Comparison of ENCODE assay signal across 8 cellular contexts in the genomic region with DNA sequence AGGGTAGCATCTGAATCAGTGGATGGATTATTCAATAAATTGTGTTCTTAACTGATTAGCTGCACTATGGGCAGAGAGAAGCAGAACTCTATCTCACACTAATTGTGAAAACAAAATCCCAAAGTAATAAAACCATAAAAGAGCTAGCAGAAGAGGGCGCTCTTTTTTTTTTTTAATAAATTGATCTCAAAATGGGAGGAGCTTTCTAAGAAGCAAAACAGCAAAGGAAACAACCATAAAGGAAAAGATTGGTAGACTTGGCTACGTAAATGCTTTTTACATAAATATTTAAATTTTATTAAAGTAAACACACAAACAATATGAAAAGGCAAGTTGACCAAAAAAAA. TPM values are rescaled to one million over a fixed set of nuclear protein-coding genes. Genes with fewer than 3 reads are reported as not detected.
DNase-seq lines count a peak whose midpoint lies in the region; ATAC-seq and TF ChIP-seq lines count a peak whose summit lies in the region.

No MANE protein-coding gene starts in this region.

- no CpG with 5 or more reads among the region's 2 CpGs for WGBS in mesenchymal stem cell

- peaks cover 0 to 39% of the 10 kb centered on the region in 2 donors for H3K4me1 ChIP-seq in right atrium auricular region
- peaks cover 3 to 32% of the 10 kb centered on the region in 2 donors for H3K4me1 ChIP-seq in ascending aorta
- H3K4me1 ChIP-seq in mesenchymal stem cell (ENCODE audit: control insufficient read depth, insufficient read depth, low read depth, low read length), result no peaks in the 10 kb centered on the region

- H2BK120ac ChIP-seq in mesenchymal stem cell (ENCODE audit: low read depth, low read length), result no peak overlapping the region

- no peak overlapping the region for H4K91ac ChIP-seq in mesenchymal stem cell (ENCODE audit: low read length)

- no peak overlapping the region for H3K14ac ChIP-seq in mesenchymal stem cell (ENCODE audit: low read length in 2 of 2)

- H3K4me2 ChIP-seq in mesenchymal stem cell (ENCODE audit: low read length, poor library complexity, severe bottlenecking), result no peak overlapping the region

- H3K27me3 ChIP-seq in right atrium auricular region, result no peaks in the 10 kb centered on the region
- H3K27me3 ChIP-seq in ascending aorta, result no peaks in the 10 kb centered on the region
- no peaks in the 10 kb centered on the region for H3K27me3 ChIP-seq in mesenchymal stem cell (ENCODE audit: control insufficient read depth in 1 of 2, insufficient read depth in 1 of 2, low read length in 2 of 2)

- H2AFZ ChIP-seq in mesenchymal stem cell (ENCODE audit: low read depth, low read length), result no peak overlapping the region

- peak overlapping the region; percentile 88 for H3K9ac ChIP-seq in mesenchymal stem cell (ENCODE audit: low read length)

- H3K9me3 ChIP-seq in right atrium auricular region, result no peaks in the 10 kb centered on the region
- no peaks in the 10 kb centered on the region for H3K9me3 ChIP-seq in ascending aorta
- H3K9me3 ChIP-seq in mesenchymal stem cell (ENCODE audit: control insufficient read depth, low read length), result no peaks in the 10 kb centered on the region

- H2AK5ac ChIP-seq in mesenchymal stem cell (ENCODE audit: low read length, severe bottlenecking), result no peak overlapping the region

- intact Hi-C loops in left ventricle myocardium superior (cut with micrococcal nuclease) (loop anchor here (5.0 to 10.0 kb wide), 2 partner anchors 81 to 292 kb away; partner anchors contain the start of genes FGFR1OP2 and INTS13), ascending aorta (cut with DNase I) (loop anchor here (2.0 kb wide), 2 partner anchors 127 to 289 kb away; no protein-coding TSS in a partner anchor)

- no peak overlapping the region for H3K23ac ChIP-seq in mesenchymal stem cell (ENCODE audit: low read length in 2 of 2)

- H2BK15ac ChIP-seq in mesenchymal stem cell (ENCODE audit: low read depth, poor library complexity, severe bottlenecking), result no peak overlapping the region

- no peak for DNase-seq in right atrium auricular region (ENCODE audit: low spot score)
- DNase-seq in left ventricle myocardium superior, result no peak
- peak; percentile 37 for DNase-seq in NCI-H2171 treated with DMSO at 0.1 percent for 48 hours (lab: John Stamatoyannopoulos, UW)
- DNase-seq in ascending aorta (ENCODE audit: low spot score in 2 of 2), result no peak
- DNase-seq in mesenchymal stem cell, result peak; percentile 55
- DNase-seq in HuH-7.5 (ENCODE audit: low spot score), result no peak
- DNase-seq in ecto neural progenitor cell (ENCODE audit: low spot score), result no peak

- no peaks in the 10 kb centered on the region for H3K36me3 ChIP-seq in right atrium auricular region
- H3K36me3 ChIP-seq in ascending aorta, result no peaks in the 10 kb centered on the region
- no peaks in the 10 kb centered on the region for H3K36me3 ChIP-seq in mesenchymal stem cell (ENCODE audit: control insufficient read depth in 1 of 2, insufficient read depth in 2 of 2, low read depth in 1 of 2, low read length in 2 of 2)

- H3K27ac ChIP-seq in right atrium auricular region, result peak overlapping the region in 1 of 2 donors; percentile 88
- H3K27ac ChIP-seq in ascending aorta, result peak overlapping the region; percentile 88 to 92
- H3K27ac ChIP-seq in mesenchymal stem cell (ENCODE audit: low read length, poor library complexity, severe bottlenecking), result no peak overlapping the region

- H2BK12ac ChIP-seq in mesenchymal stem cell (ENCODE audit: low read length in 2 of 2), result no peak overlapping the region

- no peak overlapping the region for H3K18ac ChIP-seq in mesenchymal stem cell (ENCODE audit: low read depth in 1 of 2, low read length in 2 of 2)

- H3K79me1 ChIP-seq in mesenchymal stem cell (replicated peaks; ENCODE audit: low read length, poor library complexity, severe bottlenecking), result peaks cover 6% of the 10 kb centered on the region

- peak; percentile 7 to 56 for TF ChIP-seq CTCF in right atrium auricular region (IDR thresholded peaks at IDR 0.05)
- peak in 2 of 3 experiments; percentile 37 to 46 for TF ChIP-seq CTCF in ascending aorta (IDR thresholded peaks at IDR 0.05)

- ATAC-seq in left ventricle myocardium superior (no peak), GM21723 (IDR thresholded peaks at IDR 0.05; ENCODE audit: unreplicated experiment) (no peak)

- H3K4me3 ChIP-seq in right atrium auricular region (no peak overlapping the region), ascending aorta (no peak overlapping the region), mesenchymal stem cell (ENCODE audit: insufficient read depth in 1 of 2, low read depth in 1 of 2, low read length in 2 of 2) (no peak overlapping the region)

- no peak overlapping the region for H2BK5ac ChIP-seq in mesenchymal stem cell (ENCODE audit: low read depth, low read length, poor library complexity, severe bottlenecking)

- H3K4ac ChIP-seq in mesenchymal stem cell (ENCODE audit: low read depth in 1 of 2, low read length in 2 of 2), result no peak overlapping the region

- H4K8ac ChIP-seq in mesenchymal stem cell (ENCODE audit: low read length), result no peak overlapping the region

RNA-seq across cellular contexts. Expression of gene TM7SF3, which starts 1.5 kb away (rescaled TPM):
- 10 to 100 TPM; 23.0 to 34.6 TPM for total RNA-seq in right atrium auricular region
- total RNA-seq in left ventricle myocardium superior, result 27.3 TPM
- total RNA-seq in ascending aorta, result 213 TPM
- polyA plus RNA-seq in mesenchymal stem cell (2013, experiment 1 of 2), result 51.4 TPM
- polyA plus RNA-seq in mesenchymal stem cell (2013, experiment 2 of 2), result 54.8 TPM

RNA-seq across cellular contexts. Expression of gene MED21, which starts 6.7 kb away (rescaled TPM):
- 10 to 100 TPM; 45.4 to 53.4 TPM for total RNA-seq in right atrium auricular region
- 53.7 TPM for total RNA-seq in left ventricle myocardium superior
- 9.8 TPM for total RNA-seq in ascending aorta
- polyA plus RNA-seq in mesenchymal stem cell (2013, experiment 1 of 2), result 29.9 TPM
- 31.4 TPM for polyA plus RNA-seq in mesenchymal stem cell (2013, experiment 2 of 2)

Comparison
In these comparisons a context has a peak if more than half of its experiments do, and no peak if none do; other contexts are left out.
1. DNase-seq: peak in NCI-H2171 treated with DMSO at 0.1 percent for 48 hours (single experiment) and mesenchymal stem cell (single experiment); none in right atrium auricular region (single experiment), left ventricle myocardium superior (single experiment), ascending aorta (0 of 2), HuH-7.5 (single experiment) and ecto neural progenitor cell (single experiment).